ENCODE assay signal across 1 cellular context in the genomic region with DNA sequence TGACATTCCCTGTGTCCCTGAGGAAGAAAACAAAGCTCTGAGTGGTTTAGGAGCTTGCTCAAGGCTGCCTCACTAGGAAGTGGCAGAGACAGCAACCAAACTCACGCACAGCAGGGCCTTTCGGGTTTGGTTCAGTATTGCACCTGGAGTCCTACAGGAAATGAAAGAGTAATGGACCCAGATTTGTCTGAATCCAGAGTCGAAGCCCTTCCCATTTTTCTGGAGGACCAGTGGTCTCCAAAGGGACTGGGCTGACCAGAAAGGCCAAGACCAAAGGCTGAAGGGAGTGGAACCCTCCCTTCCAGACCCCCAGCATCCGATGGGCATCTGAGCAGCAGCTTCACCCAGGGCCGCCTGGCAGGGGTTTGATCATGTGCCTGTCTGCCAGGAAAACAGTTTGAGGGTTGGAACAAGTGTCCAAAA.
TF ChIP-seq lines count a peak whose summit lies in the region.

No MANE protein-coding gene starts in this region.

TF ChIP-seq in SK-N-SH, 30 proteins besides CTCF, POLR2A, EP300 and RAD21:
- TF ChIP-seq, protein P1, sequence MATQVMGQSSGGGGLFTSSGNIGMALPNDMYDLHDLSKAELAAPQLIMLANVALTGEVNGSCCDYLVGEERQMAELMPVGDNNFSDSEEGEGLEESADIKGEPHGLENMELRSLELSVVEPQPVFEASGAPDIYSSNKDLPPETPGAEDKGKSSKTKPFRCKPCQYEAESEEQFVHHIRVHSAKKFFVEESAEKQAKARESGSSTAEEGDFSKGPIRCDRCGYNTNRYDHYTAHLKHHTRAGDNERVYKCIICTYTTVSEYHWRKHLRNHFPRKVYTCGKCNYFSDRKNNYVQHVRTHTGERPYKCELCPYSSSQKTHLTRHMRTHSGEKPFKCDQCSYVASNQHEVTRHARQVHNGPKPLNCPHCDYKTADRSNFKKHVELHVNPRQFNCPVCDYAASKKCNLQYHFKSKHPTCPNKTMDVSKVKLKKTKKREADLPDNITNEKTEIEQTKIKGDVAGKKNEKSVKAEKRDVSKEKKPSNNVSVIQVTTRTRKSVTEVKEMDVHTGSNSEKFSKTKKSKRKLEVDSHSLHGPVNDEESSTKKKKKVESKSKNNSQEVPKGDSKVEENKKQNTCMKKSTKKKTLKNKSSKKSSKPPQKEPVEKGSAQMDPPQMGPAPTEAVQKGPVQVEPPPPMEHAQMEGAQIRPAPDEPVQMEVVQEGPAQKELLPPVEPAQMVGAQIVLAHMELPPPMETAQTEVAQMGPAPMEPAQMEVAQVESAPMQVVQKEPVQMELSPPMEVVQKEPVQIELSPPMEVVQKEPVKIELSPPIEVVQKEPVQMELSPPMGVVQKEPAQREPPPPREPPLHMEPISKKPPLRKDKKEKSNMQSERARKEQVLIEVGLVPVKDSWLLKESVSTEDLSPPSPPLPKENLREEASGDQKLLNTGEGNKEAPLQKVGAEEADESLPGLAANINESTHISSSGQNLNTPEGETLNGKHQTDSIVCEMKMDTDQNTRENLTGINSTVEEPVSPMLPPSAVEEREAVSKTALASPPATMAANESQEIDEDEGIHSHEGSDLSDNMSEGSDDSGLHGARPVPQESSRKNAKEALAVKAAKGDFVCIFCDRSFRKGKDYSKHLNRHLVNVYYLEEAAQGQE (IDR thresholded peaks at IDR 0.05; ENCODE audit: low read depth, low read length): no peak
- TF ChIP-seq TAF1 (IDR thresholded peaks at IDR 0.05; ENCODE audit: borderline replicate concordance, low read depth, low read length) (no peak), FOXJ3 (CRISPR knock-in tag; IDR thresholded peaks at IDR 0.05) (no peak), YY1 (IDR thresholded peaks at IDR 0.05; ENCODE audit: low read depth) (no peak), TCF12 (IDR thresholded peaks at IDR 0.05) (no peak), RFX5 (IDR thresholded peaks at IDR 0.05; ENCODE audit: low read length) (no peak), ELF1 (IDR thresholded peaks at IDR 0.05) (no peak), SMC3 (IDR thresholded peaks at IDR 0.05; ENCODE audit: low read depth, low read length) (no peak)
